31 cellular contexts compared by ENCODE assay signal in the genomic region with DNA sequence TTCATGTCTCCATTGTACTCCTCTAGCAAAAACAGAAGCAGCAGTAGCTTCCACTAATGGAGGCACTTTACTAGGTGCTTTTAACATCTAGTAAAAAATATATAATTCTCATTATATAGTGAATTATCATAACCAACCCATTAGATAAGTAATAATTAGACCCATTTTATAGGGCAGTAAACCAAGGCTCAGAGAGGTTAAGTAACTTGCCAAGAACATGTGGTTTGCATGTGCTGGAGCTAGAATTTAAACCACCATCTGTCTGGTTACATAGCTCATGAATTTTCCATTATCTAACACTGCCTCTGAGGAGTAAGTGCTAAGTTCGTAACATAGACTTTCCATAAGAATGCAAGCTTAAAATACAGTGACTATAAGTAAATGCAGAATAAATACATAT.
"Had no signal": no experiment of that assay in that cellular context is flagged by ENCODE, and none has a peak within 500 bp of the region (broad histone marks: within the 10 kb centered on the region; RNA-seq: fewer than 3 reads in every experiment).

No MANE protein-coding gene starts in this region.

- H3K4me1 ChIP-seq: colonic mucosa had no signal

- H3K27ac ChIP-seq: colonic mucosa, pancreas, psoas muscle, vagina, WERI-Rb-1 had no signal

- DNase-seq: activated CD4-positive, alpha-beta memory T cell treated with anti-CD3 and anti-CD28 coated beads, Interleukin-2, amount 10 ng/mL, durations not matched to agents 7 days and 5 days; activated CD4-positive, alpha-beta T cell treated with anti-CD3 and anti-CD28 coated beads, Interleukin-2, amount 10 ng/mL, durations not matched to agents 24 days and 14 days; activated CD4-positive, CD25-positive, alpha-beta regulatory T cell treated with anti-CD3 and anti-CD28 coated beads, Interleukin-2, amount 50 U/mL, for 72 hours; activated CD8-positive, alpha-beta memory T cell treated with anti-CD3 and anti-CD28 coated beads, Interleukin-2, amount 50 U/mL, for 48 hours; activated naive CD4-positive, alpha-beta T cell treated with Interleukin-2 at 50 U/mL for 16 hours; activated T-cell treated with anti-CD3 and anti-CD28 coated beads, Interleukin-2, amount 50 U/mL, for 4 hours; anterior cingulate cortex; colonic mucosa; effector memory CD8-positive, alpha-beta T cell; erythroblast; head of caudate nucleus; hippocampal formation; immature natural killer cell; kidney; left colon; naive thymus-derived CD8-positive, alpha-beta T cell; nucleus accumbens; pancreas; psoas muscle; stimulated activated naive CD4-positive, alpha-beta T cell treated with Interleukin-2 at 50 U/mL for 16 hours; SW 1271; T1000; upper lobe of left lung; WERI-Rb-1 had no signal

- H3K4me3 ChIP-seq: colonic mucosa, gastroesophageal sphincter, pancreas, psoas muscle, upper lobe of left lung, vagina had no signal

- H3K4me3 Mint-ChIP-seq: activated CD4-positive, alpha-beta memory T cell treated with anti-CD3 and anti-CD28 coated beads, Interleukin-2, amount 10 ng/mL, durations not matched to agents 7 days and 5 days; activated CD4-positive, alpha-beta T cell treated with anti-CD3 and anti-CD28 coated beads, Interleukin-2, amount 10 ng/mL, durations not matched to agents 24 days and 14 days; activated naive CD8-positive, alpha-beta T cell; activated T-cell treated with anti-CD3 and anti-CD28 coated beads, Interleukin-2, amount 50 U/mL, for 4 hours; central memory CD8-positive, alpha-beta T cell; effector memory CD8-positive, alpha-beta T cell; immature natural killer cell; memory B cell; naive thymus-derived CD8-positive, alpha-beta T cell; neural crest cell; T-helper 1 cell treated with Interleukin-12 subunit alpha and Interleukin-12 subunit beta and Interleukin-4 antibody, amounts not matched to agents 30 μg/mL and 1 μg/mL, for 36 hours had no signal

- H3K9me3 Mint-ChIP-seq: activated CD4-positive, alpha-beta memory T cell treated with anti-CD3 and anti-CD28 coated beads, Interleukin-2, amount 10 ng/mL, durations not matched to agents 7 days and 5 days; activated CD4-positive, alpha-beta T cell treated with anti-CD3 and anti-CD28 coated beads, Interleukin-2, amount 10 ng/mL, durations not matched to agents 24 days and 14 days; activated T-cell treated with anti-CD3 and anti-CD28 coated beads, Interleukin-2, amount 50 U/mL, for 4 hours; central memory CD8-positive, alpha-beta T cell; effector memory CD8-positive, alpha-beta T cell; immature natural killer cell; memory B cell; naive thymus-derived CD8-positive, alpha-beta T cell; neural crest cell; T-helper 1 cell treated with Interleukin-12 subunit alpha and Interleukin-12 subunit beta and Interleukin-4 antibody, amounts not matched to agents 30 μg/mL and 1 μg/mL, for 36 hours had no signal

- H3K27ac Mint-ChIP-seq: activated CD4-positive, alpha-beta memory T cell treated with anti-CD3 and anti-CD28 coated beads, Interleukin-2, amount 10 ng/mL, durations not matched to agents 7 days and 5 days; activated CD4-positive, alpha-beta T cell treated with anti-CD3 and anti-CD28 coated beads, Interleukin-2, amount 10 ng/mL, durations not matched to agents 24 days and 14 days; activated naive CD8-positive, alpha-beta T cell; effector memory CD8-positive, alpha-beta T cell; memory B cell; T-helper 1 cell treated with Interleukin-12 subunit alpha and Interleukin-12 subunit beta and Interleukin-4 antibody, amounts not matched to agents 30 μg/mL and 1 μg/mL, for 36 hours had no signal

- H3K27me3 Mint-ChIP-seq: activated CD4-positive, alpha-beta memory T cell treated with anti-CD3 and anti-CD28 coated beads, Interleukin-2, amount 10 ng/mL, durations not matched to agents 7 days and 5 days; activated CD4-positive, alpha-beta T cell treated with anti-CD3 and anti-CD28 coated beads, Interleukin-2, amount 10 ng/mL, durations not matched to agents 24 days and 14 days; activated naive CD8-positive, alpha-beta T cell; central memory CD8-positive, alpha-beta T cell; effector memory CD8-positive, alpha-beta T cell; memory B cell; naive thymus-derived CD8-positive, alpha-beta T cell had no signal

- ATAC-seq: activated T-cell treated with anti-CD3 and anti-CD28 coated beads, Interleukin-2, amount 50 U/mL, for 4 hours; effector memory CD8-positive, alpha-beta T cell; gastroesophageal sphincter; left colon; naive thymus-derived CD8-positive, alpha-beta T cell; pancreas; psoas muscle had no signal

- H3K9me3 ChIP-seq: colonic mucosa, gastroesophageal sphincter, pancreas, psoas muscle, upper lobe of left lung, vagina had no signal

- H3K36me3 ChIP-seq: colonic mucosa, pancreas, vagina, WERI-Rb-1 had no signal

- H3K27me3 ChIP-seq: colonic mucosa, gastroesophageal sphincter, pancreas, upper lobe of left lung, vagina had no signal
